8 cellular contexts compared by ENCODE assay signal in genomic region chr1:161166669-161167548, GRCh38. TPM values are rescaled to one million over a fixed set of nuclear protein-coding genes. Genes with fewer than 3 reads are reported as not detected.
DNase-seq lines count a peak whose midpoint lies in the region; ATAC-seq and TF ChIP-seq lines count a peak whose summit lies in the region.

No MANE protein-coding gene starts in this region.

- H3K4me3 Mint-ChIP-seq in brain, result peak overlapping the region; percentile 90 to 97 (median 96)

- no peaks in the 10 kb centered on the region for H3K27me3 ChIP-seq in tibial artery

- intact Hi-C loops in left colon (cut with DNase I, micrococcal nuclease) (no loop called here), tibial artery (cut with DNase I; ENCODE audit: low total_unique reads) (no loop called here)

- peak overlapping the region; percentile 93 to 95 for H3K27ac ChIP-seq in tibial artery

- peak overlapping the region; percentile 75 to 82 for H3K4me3 ChIP-seq in tibial artery

- peaks cover 0 to 31% (median 19%) of the 10 kb centered on the region in 4 donors for H3K4me1 ChIP-seq in tibial artery

- no peaks in the 10 kb centered on the region for H3K9me3 ChIP-seq in tibial artery

- H3K36me3 Mint-ChIP-seq in brain, result peaks cover 23% of the 10 kb centered on the region

- peaks cover 47% of the 10 kb centered on the region for H3K4me1 Mint-ChIP-seq in brain

- H3K36me3 ChIP-seq in tibial artery, result peaks cover 8 to 68% (median 34%) of the 10 kb centered on the region in 3 donors

- peak; percentile 31 for DNase-seq in stimulated activated CD4-positive, alpha-beta T cell treated with anti-CD3 and anti-CD28 coated beads, Interleukin-15, amount 100 ng/mL, for 24 hours
- no peak for DNase-seq in stimulated activated CD4-positive, alpha-beta T cell treated with anti-CD3 and anti-CD28 coated beads, Interleukin-4, amount 100 ng/mL, for 4 hours
- DNase-seq in NCI-H1092 (lab: John Stamatoyannopoulos, UW), result peak; percentile 25
- DNase-seq in left colon, result no peak
- no peak for DNase-seq in tibial artery
- no peak for DNase-seq in SIG-M5 treated with dmso at 0.1 percent for 504 hours (lab: John Stamatoyannopoulos, UW; ENCODE audit: unreplicated experiment)

- peak overlapping the region; percentile 94 to 98 (median 98) for H3K27ac Mint-ChIP-seq in brain

- H3K9me3 Mint-ChIP-seq in brain, result peaks cover 0 to 2% (median 0%) of the 10 kb centered on the region in 5 experiments

- peaks cover 17% of the 10 kb centered on the region for H3K27me3 Mint-ChIP-seq in brain

- ATAC-seq in left colon, result peak; percentile 5
- ATAC-seq in GM18873 (IDR thresholded peaks at IDR 0.05; ENCODE audit: low FRiP score, unreplicated experiment), result no peak

- TF ChIP-seq CTCF in brain (conservative IDR thresholded peaks at IDR 0.05) (no peak), tibial artery (IDR thresholded peaks at IDR 0.05) (no peak)

RNA-seq across cellular contexts. Expression of gene PPOX, which starts 0.7 kb away (rescaled TPM):
- 25.7 TPM for polyA plus RNA-seq in brain (ENCODE audit: insufficient read depth, low read depth, low replicate concordance)
- 10 to 100 TPM; 11.7 to 12.4 TPM for total RNA-seq in left colon

RNA-seq across cellular contexts. Expression of gene USP21, which starts 7.6 kb away (rescaled TPM):
- 46.7 TPM for polyA plus RNA-seq in brain (ENCODE audit: insufficient read depth, low read depth, low replicate concordance)
- 10 to 100 TPM; 19.7 to 24.0 TPM for total RNA-seq in left colon

RNA-seq across cellular contexts. Expression of gene B4GALT3, which starts 10.4 kb away (rescaled TPM):
- polyA plus RNA-seq in brain (ENCODE audit: insufficient read depth, low read depth, low replicate concordance), result 52.8 TPM
- 10 to 100 TPM; 29.7 TPM for total RNA-seq in left colon

RNA-seq across cellular contexts. Expression of gene UFC1, which starts 13.1 kb away (rescaled TPM):
- polyA plus RNA-seq in brain (ENCODE audit: insufficient read depth, low read depth, low replicate concordance), result 142 TPM
- total RNA-seq in left colon, result 100 to 1,000 TPM; 106 to 107 TPM

RNA-seq across cellular contexts. Expression of gene ADAMTS4, which starts 31.9 kb away (rescaled TPM):
- polyA plus RNA-seq in brain (ENCODE audit: insufficient read depth, low read depth, low replicate concordance), result 17.3 TPM
- total RNA-seq in left colon, result 1 to 10 TPM; 1.0 to 3.3 TPM

Comparison
In these comparisons a context has a peak if more than half of its experiments do, and no peak if none do; other contexts are left out.
1. DNase-seq: peak in stimulated activated CD4-positive, alpha-beta T cell treated with anti-CD3 and anti-CD28 coated beads, Interleukin-15, amount 100 ng/mL, for 24 hours (single experiment) and NCI-H1092 (single experiment); none in stimulated activated CD4-positive, alpha-beta T cell treated with anti-CD3 and anti-CD28 coated beads, Interleukin-4, amount 100 ng/mL, for 4 hours (0 of 2), left colon (0 of 2), tibial artery (0 of 2) and SIG-M5 treated with dmso at 0.1 percent for 504 hours (single experiment).